Comparison of ENCODE assay signal across 12 cellular contexts in the genomic region with DNA sequence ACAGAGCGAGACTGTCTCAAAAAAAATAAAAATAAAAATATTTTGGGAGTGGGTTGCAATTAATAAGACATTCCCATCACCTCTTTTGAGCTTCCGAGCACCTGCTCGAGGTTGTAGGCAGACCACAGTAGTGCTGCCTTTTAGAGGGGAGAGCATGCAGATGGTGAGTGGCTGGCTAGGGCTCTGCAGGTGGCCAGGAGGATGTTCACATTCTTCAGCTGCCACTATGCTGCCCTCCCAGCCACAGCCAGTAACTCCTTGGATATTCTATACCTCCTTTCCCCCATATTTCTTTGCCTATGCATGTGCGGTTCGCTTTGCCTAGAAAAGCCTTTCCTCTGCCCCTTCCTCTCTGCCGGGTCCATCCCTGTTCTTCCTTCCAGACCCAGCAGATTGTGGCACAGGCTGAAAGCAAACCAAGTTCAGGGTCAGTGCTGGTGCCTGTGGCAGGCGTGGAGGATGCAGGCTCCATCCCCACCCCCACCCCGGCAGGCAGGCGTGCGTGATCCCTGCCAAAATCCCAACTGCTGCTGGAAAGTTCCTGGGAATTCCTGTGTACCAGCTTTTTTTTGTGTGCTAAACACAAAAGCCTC.
"Had no signal": no experiment of that assay in that cellular context is flagged by ENCODE, and none has a peak within 500 bp of the region (broad histone marks: within the 10 kb centered on the region; RNA-seq: fewer than 3 reads in every experiment).

No MANE protein-coding gene starts in this region.

- H3K4me3 ChIP-seq: sigmoid colon, suprapubic skin had no signal

- H3K4me1 ChIP-seq: suprapubic skin had no signal

- H3K27me3 ChIP-seq: brain microvascular endothelial cell, sigmoid colon had no signal

- DNase-seq: activated CD4-positive, CD25-positive, alpha-beta regulatory T cell; activated effector memory CD4-positive, alpha-beta T cell treated with Interleukin-2 at 50 U/mL for 16 hours; activated T-cell treated with anti-CD3 and anti-CD28 coated beads, Interleukin-2, amount 50 U/mL, for 24 hours; amniotic stem cell; brain microvascular endothelial cell; head of caudate nucleus; mammary epithelial cell; sigmoid colon; stimulated activated CD4-positive, alpha-beta T cell treated with anti-CD3 and anti-CD28 coated beads, Interleukin-2, amount 100 ng/mL, for 24 hours; stimulated activated naive CD4-positive, alpha-beta T cell treated with Interleukin-2 at 50 U/mL for 16 hours; T-helper 17 cell had no signal

- H3K27ac ChIP-seq: brain microvascular endothelial cell, sigmoid colon, suprapubic skin had no signal

- H3K36me3 ChIP-seq: brain microvascular endothelial cell, sigmoid colon, suprapubic skin had no signal

- H3K9me3 ChIP-seq: sigmoid colon, suprapubic skin had no signal
